In the genomic region with DNA sequence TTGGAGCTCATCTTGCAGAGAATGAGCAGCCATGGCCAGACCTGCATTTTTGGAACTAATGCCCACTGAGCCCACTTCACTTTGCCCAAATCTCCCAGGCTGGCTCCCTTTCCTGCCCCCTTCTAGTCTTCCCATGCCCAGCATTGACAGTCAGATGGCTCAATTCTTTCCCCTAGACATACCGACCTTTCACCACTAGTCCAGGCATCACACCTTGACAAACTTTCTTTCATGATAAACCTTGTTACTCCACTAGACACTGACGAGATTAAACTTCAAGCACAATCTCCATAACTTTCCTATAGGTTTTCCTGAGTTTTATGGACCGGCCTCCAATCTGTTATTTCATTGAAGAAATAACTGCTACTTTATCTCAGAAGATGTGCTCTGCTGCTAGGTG, we compare ENCODE assay signal across 2 cellular contexts.
TF ChIP-seq lines count a peak whose summit lies in the region.

No MANE protein-coding gene starts in this region.

TF ChIP-seq in A549, 52 proteins besides CTCF, POLR2A, EP300 and RAD21:
- TF ChIP-seq MYC (IDR thresholded peaks at IDR 0.05; ENCODE audit: borderline replicate concordance, low read length) (no peak), MAFK (IDR thresholded peaks at IDR 0.05; ENCODE audit: partially characterized antibody) (no peak), RNF2 (IDR thresholded peaks at IDR 0.05; ENCODE audit: borderline replicate concordance, low read depth) (no peak), ZC3H11A (IDR thresholded peaks at IDR 0.05) (no peak), CHD4 (IDR thresholded peaks at IDR 0.05; ENCODE audit: borderline replicate concordance) (no peak), HEYL (CRISPR knock-in tag; IDR thresholded peaks at IDR 0.05) (no peak), RFX5 (IDR thresholded peaks at IDR 0.05) (no peak), SREBF2 (IDR thresholded peaks at IDR 0.05) (no peak), RARB (CRISPR knock-in tag; IDR thresholded peaks at IDR 0.05) (no peak), FOXS1 (CRISPR knock-in tag; IDR thresholded peaks at IDR 0.05) (no peak), FOSB (CRISPR knock-in tag; IDR thresholded peaks at IDR 0.05) (no peak), SMC3 (IDR thresholded peaks at IDR 0.05) (no peak), KDM5A (IDR thresholded peaks at IDR 0.05) (no peak), POLR2AphosphoS2 (conservative IDR thresholded peaks at IDR 0.05; ENCODE audit: low read length) (no peak), JUNB (IDR thresholded peaks at IDR 0.05) (no peak)

TF ChIP-seq in H1, 55 proteins besides CTCF, POLR2A, EP300 and RAD21:
- TF ChIP-seq SIN3A (conservative IDR thresholded peaks at IDR 0.05 in 1 of 2, IDR thresholded peaks at IDR 0.05 in 1 of 2; ENCODE audit: low read depth in 1 of 2, low read length in 2 of 2) (no peak), GABPA (IDR thresholded peaks at IDR 0.05; ENCODE audit: borderline replicate concordance, insufficient read depth, low read length) (no peak), NANOG (IDR thresholded peaks at IDR 0.05; ENCODE audit: insufficient read depth, low read depth, low read length, poor library complexity, severe bottlenecking) (no peak), SP1 (IDR thresholded peaks at IDR 0.05; ENCODE audit: low read depth, low read length) (no peak), CBX5 (IDR thresholded peaks at IDR 0.05; ENCODE audit: low read depth, low read length) (no peak), ASH2L (IDR thresholded peaks at IDR 0.05; ENCODE audit: low read length) (no peak)
- TF ChIP-seq, protein P1, sequence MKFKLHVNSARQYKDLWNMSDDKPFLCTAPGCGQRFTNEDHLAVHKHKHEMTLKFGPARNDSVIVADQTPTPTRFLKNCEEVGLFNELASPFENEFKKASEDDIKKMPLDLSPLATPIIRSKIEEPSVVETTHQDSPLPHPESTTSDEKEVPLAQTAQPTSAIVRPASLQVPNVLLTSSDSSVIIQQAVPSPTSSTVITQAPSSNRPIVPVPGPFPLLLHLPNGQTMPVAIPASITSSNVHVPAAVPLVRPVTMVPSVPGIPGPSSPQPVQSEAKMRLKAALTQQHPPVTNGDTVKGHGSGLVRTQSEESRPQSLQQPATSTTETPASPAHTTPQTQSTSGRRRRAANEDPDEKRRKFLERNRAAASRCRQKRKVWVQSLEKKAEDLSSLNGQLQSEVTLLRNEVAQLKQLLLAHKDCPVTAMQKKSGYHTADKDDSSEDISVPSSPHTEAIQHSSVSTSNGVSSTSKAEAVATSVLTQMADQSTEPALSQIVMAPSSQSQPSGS (IDR thresholded peaks at IDR 0.05; ENCODE audit: low read length): no peak
- TF ChIP-seq, protein P2, sequence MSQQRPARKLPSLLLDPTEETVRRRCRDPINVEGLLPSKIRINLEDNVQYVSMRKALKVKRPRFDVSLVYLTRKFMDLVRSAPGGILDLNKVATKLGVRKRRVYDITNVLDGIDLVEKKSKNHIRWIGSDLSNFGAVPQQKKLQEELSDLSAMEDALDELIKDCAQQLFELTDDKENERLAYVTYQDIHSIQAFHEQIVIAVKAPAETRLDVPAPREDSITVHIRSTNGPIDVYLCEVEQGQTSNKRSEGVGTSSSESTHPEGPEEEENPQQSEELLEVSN (IDR thresholded peaks at IDR 0.05): no peak
